In genomic region chr12:56840922-56841321, GRCh38 we compare ENCODE assay signal across 16 cellular contexts.
A peak's percentile ranks its signal among the peaks of the same experiment; 100 is the strongest.
DNase-seq lines count a peak whose midpoint lies in the region; ATAC-seq, FAIRE-seq and TF ChIP-seq lines count a peak whose summit lies in the region.
"Had no signal": no experiment of that assay in that cellular context is flagged by ENCODE, and none has a peak within 500 bp of the region (broad histone marks: within the 10 kb centered on the region; RNA-seq: fewer than 3 reads in every experiment).

No MANE protein-coding gene starts in this region.

- H3K27ac Mint-ChIP-seq in astrocyte (ENCODE audit: unreplicated experiment) = peak overlapping the region; percentile 95
- no peak overlapping the region for H3K27ac Mint-ChIP-seq in stimulated activated memory B cell treated with anti-CD40 and anti-IgM and Interleukin-4, amounts not matched to agents 10 μg/mL and 1 μg/mL and 100 μg/mL, for 72 hours
- H3K27ac Mint-ChIP-seq: activated naive CD4-positive, alpha-beta T cell treated with anti-CD3 and anti-CD28 coated beads, Interleukin-2, amount 10 ng/mL, durations not matched to agents 7 days and 5 days; type B pancreatic cell had no signal

- H3K36me3 ChIP-seq in astrocyte (ENCODE audit: insufficient read depth, low read length) (no peaks in the 10 kb centered on the region), keratinocyte (ENCODE audit: control insufficient read depth in 2 of 2, extremely low read depth in 1 of 2, insufficient read depth in 2 of 2, low read length in 2 of 2) (no peaks in the 10 kb centered on the region)

- no peaks in the 10 kb centered on the region for H4K20me1 ChIP-seq in astrocyte (ENCODE audit: insufficient read depth, low read length)
- H4K20me1 ChIP-seq in keratinocyte (ENCODE audit: control insufficient read depth, extremely low read depth, insufficient read depth, low read length) = no peaks in the 10 kb centered on the region

- H3K4me2 ChIP-seq in astrocyte (ENCODE audit: low read length) (no peak overlapping the region), keratinocyte (ENCODE audit: control insufficient read depth, extremely low read depth, insufficient read depth, low read depth, low read length) (no peak overlapping the region)

- H3K27me3 Mint-ChIP-seq in astrocyte (ENCODE audit: low read depth, unreplicated experiment) = no peaks in the 10 kb centered on the region
- peaks cover 9% of the 10 kb centered on the region for H3K27me3 Mint-ChIP-seq in stimulated activated memory B cell treated with anti-CD40 and anti-IgM and Interleukin-4, amounts not matched to agents 10 μg/mL and 1 μg/mL and 100 μg/mL, for 72 hours

- no peak overlapping the region for H3K4me3 ChIP-seq in astrocyte (ENCODE audit: insufficient read depth, low read depth, low read length)
- H3K4me3 ChIP-seq in keratinocyte (ENCODE audit: control insufficient read depth in 2 of 3, extremely low read depth in 1 of 3, insufficient read depth in 2 of 3, low read depth in 1 of 3, low read length in 3 of 3) = no peak overlapping the region

- no peaks in the 10 kb centered on the region for H3K27me3 ChIP-seq in astrocyte (ENCODE audit: insufficient read depth, low read length)
- no peaks in the 10 kb centered on the region for H3K27me3 ChIP-seq in keratinocyte (ENCODE audit: control insufficient read depth, extremely low read depth, insufficient read depth, low read length)

- H3K4me1 ChIP-seq in astrocyte (ENCODE audit: insufficient read depth, low read length) = peaks cover 7% of the 10 kb centered on the region
- H3K4me1 ChIP-seq in keratinocyte (ENCODE audit: control insufficient read depth, extremely low read depth, insufficient read depth, low read length) = peaks cover 40% of the 10 kb centered on the region

- H3K27ac ChIP-seq in astrocyte (ENCODE audit: low read depth, low read length) (no peak overlapping the region), keratinocyte (ENCODE audit: control insufficient read depth, insufficient read depth, low read length) (no peak overlapping the region)
- H3K27ac ChIP-seq: epithelial cell of prostate had no signal

- H3K4me3 Mint-ChIP-seq in astrocyte (ENCODE audit: unreplicated experiment) = no peak overlapping the region
- no peak overlapping the region for H3K4me3 Mint-ChIP-seq in stimulated activated memory B cell treated with anti-CD40 and anti-IgM and Interleukin-4, amounts not matched to agents 10 μg/mL and 1 μg/mL and 100 μg/mL, for 72 hours
- H3K4me3 Mint-ChIP-seq: activated naive CD4-positive, alpha-beta T cell treated with anti-CD3 and anti-CD28 coated beads, Interleukin-2, amount 10 ng/mL, durations not matched to agents 7 days and 5 days; type B pancreatic cell had no signal

- no peaks in the 10 kb centered on the region for H3K79me2 ChIP-seq in astrocyte (ENCODE audit: insufficient read depth, low read length)
- no peaks in the 10 kb centered on the region for H3K79me2 ChIP-seq in keratinocyte (ENCODE audit: control insufficient read depth, insufficient read depth, low read length)

- H2AFZ ChIP-seq in astrocyte (ENCODE audit: low read depth, low read length) = no peak overlapping the region
- no peak overlapping the region for H2AFZ ChIP-seq in keratinocyte (ENCODE audit: control insufficient read depth, low read length)

- no peak overlapping the region for H3K9ac ChIP-seq in astrocyte (ENCODE audit: low read length)
- H3K9ac ChIP-seq in keratinocyte (ENCODE audit: control insufficient read depth, extremely low read depth, insufficient read depth, low read length) = no peak overlapping the region

- no peak for TF ChIP-seq CTCF in astrocyte (IDR thresholded peaks at IDR 0.05; ENCODE audit: insufficient read depth, low read depth, low read length)
- no peak for TF ChIP-seq CTCF in keratinocyte (optimal IDR thresholded peaks at IDR 0.05 in 1 of 3, IDR thresholded peaks at IDR 0.05 in 1 of 3, conservative IDR thresholded peaks at IDR 0.05 in 1 of 3; ENCODE audit: extremely low read depth in 1 of 3, insufficient read depth in 2 of 3, low read length in 3 of 3)

- H3K4me1 Mint-ChIP-seq in astrocyte (ENCODE audit: low read depth, unreplicated experiment) = peaks cover 53% of the 10 kb centered on the region
- peaks cover 24% of the 10 kb centered on the region for H3K4me1 Mint-ChIP-seq in stimulated activated memory B cell treated with anti-CD40 and anti-IgM and Interleukin-4, amounts not matched to agents 10 μg/mL and 1 μg/mL and 100 μg/mL, for 72 hours

- dilution Hi-C loops in keratinocyte (cut with MboI; ENCODE audit: extremely low pct_ligation_motif_present, low sequenced_read_pairs) = no loop called here

- H3K9me3 ChIP-seq in astrocyte (ENCODE audit: insufficient read depth, low read depth, low read length) (no peaks in the 10 kb centered on the region), keratinocyte (ENCODE audit: control insufficient read depth, low read depth, low read length) (no peaks in the 10 kb centered on the region)

- ATAC-seq in stimulated activated memory B cell treated with anti-CD40 and anti-IgM and Interleukin-4, amounts not matched to agents 10 μg/mL and 1 μg/mL and 100 μg/mL, for 72 hours = no peak

- no peak for FAIRE-seq in astrocyte (lab: Jason Lieb, UNC)
- FAIRE-seq in keratinocyte (lab: Jason Lieb, UNC) = peak; percentile 75
- FAIRE-seq in urothelium cell line (lab: Jason Lieb, UNC) = no peak
- FAIRE-seq: A204.1 had no signal

- H3K9me3 Mint-ChIP-seq in astrocyte (ENCODE audit: unreplicated experiment) = peaks cover 2% of the 10 kb centered on the region
- H3K9me3 Mint-ChIP-seq in stimulated activated memory B cell treated with anti-CD40 and anti-IgM and Interleukin-4, amounts not matched to agents 10 μg/mL and 1 μg/mL and 100 μg/mL, for 72 hours = no peaks in the 10 kb centered on the region
- H3K9me3 Mint-ChIP-seq: type B pancreatic cell had no signal

- H3K9me1 ChIP-seq in keratinocyte (ENCODE audit: control insufficient read depth, extremely low read depth, insufficient read depth, low read length) = no peaks in the 10 kb centered on the region

- peak; percentile 6 for DNase-seq in NCI-H82 (lab: John Stamatoyannopoulos, UW)
- no peak for DNase-seq in NCI-H82 treated with DMSO at 0.1 percent for 48 hours (lab: John Stamatoyannopoulos, UW; ENCODE audit: unreplicated experiment)
- DNase-seq in astrocyte (ENCODE audit: low read depth) = peak; percentile 25
- no peak for DNase-seq in keratinocyte (ENCODE audit: low read depth, low spot score)
- peak; percentile 20 for DNase-seq in urothelium cell line (ENCODE audit: low spot score)
- DNase-seq in C1 segment of cervical spinal cord (lab: John Stamatoyannopoulos, UW) = no peak
- DNase-seq in stimulated activated CD4-positive, alpha-beta T cell treated with anti-CD3 and anti-CD28 coated beads, Interleukin-15, amount 100 ng/mL, for 24 hours = no peak
- DNase-seq: activated naive CD4-positive, alpha-beta T cell treated with anti-CD3 and anti-CD28 coated beads, Interleukin-2, amount 10 ng/mL, durations not matched to agents 7 days and 5 days; head of caudate nucleus; NCI-H1092 treated with DMSO at 0.1 percent for 48 hours; NCI-H446 treated with DMSO at 0.1 percent for 48 hours; stimulated activated CD8-positive, alpha-beta memory T cell treated with anti-CD3 and anti-CD28 coated beads, Interleukin-4, amount 100 ng/mL, for 48 hours had no signal

- H3K36me3 Mint-ChIP-seq in astrocyte (ENCODE audit: low read depth, unreplicated experiment) = no peaks in the 10 kb centered on the region
- H3K36me3 Mint-ChIP-seq in stimulated activated memory B cell treated with anti-CD40 and anti-IgM and Interleukin-4, amounts not matched to agents 10 μg/mL and 1 μg/mL and 100 μg/mL, for 72 hours = no peaks in the 10 kb centered on the region
- H3K36me3 Mint-ChIP-seq: activated naive CD4-positive, alpha-beta T cell treated with anti-CD3 and anti-CD28 coated beads, Interleukin-2, amount 10 ng/mL, durations not matched to agents 7 days and 5 days; type B pancreatic cell had no signal

Comparison
In these comparisons a context has a peak if more than half of its experiments do, and no peak if none do; other contexts are left out.
1. DNase-seq: peak in NCI-H82 (single experiment), astrocyte (single experiment) and urothelium cell line (single experiment); none in NCI-H82 treated with DMSO at 0.1 percent for 48 hours (single experiment), keratinocyte (single experiment), C1 segment of cervical spinal cord (0 of 14) and stimulated activated CD4-positive, alpha-beta T cell treated with anti-CD3 and anti-CD28 coated beads, Interleukin-15, amount 100 ng/mL, for 24 hours (single experiment).